ENCODE assay signal across 25 cellular contexts in genomic region chr17:83035722-83036121, GRCh38.
"Had no signal": no experiment of that assay in that cellular context is flagged by ENCODE, and none has a peak within 500 bp of the region (broad histone marks: within the 10 kb centered on the region; RNA-seq: fewer than 3 reads in every experiment).

No MANE protein-coding gene starts in this region.

- H3K4me1 Mint-ChIP-seq: activated CD4-positive, alpha-beta T cell treated with anti-CD3 and anti-CD28 coated beads for 36 hours; activated T-helper 17 cell treated with anti-CD3 and anti-CD28 coated beads, Interleukin-2, amount 50 U/mL, for 72 hours; nephron; stimulated activated memory B cell treated with anti-CD40 and anti-IgM and Interleukin-4, amounts not matched to agents 10 μg/mL and 1 μg/mL and 100 μg/mL, for 72 hours; stimulated activated naive CD8-positive, alpha-beta T cell treated with anti-CD3 and anti-CD28 coated beads, Interleukin-15, amount 100 ng/mL, for 72 hours had no signal

- H3K27me3 Mint-ChIP-seq: activated CD4-positive, alpha-beta T cell treated with anti-CD3 and anti-CD28 coated beads for 36 hours; activated naive CD8-positive, alpha-beta T cell; activated T-helper 17 cell treated with anti-CD3 and anti-CD28 coated beads, Interleukin-2, amount 50 U/mL, for 72 hours; stimulated activated memory B cell treated with anti-CD40 and anti-IgM and Interleukin-4, amounts not matched to agents 10 μg/mL and 1 μg/mL and 100 μg/mL, for 72 hours; stimulated activated naive CD8-positive, alpha-beta T cell treated with anti-CD3 and anti-CD28 coated beads, Interleukin-15, amount 100 ng/mL, for 72 hours had no signal

- H3K36me3 ChIP-seq: right lobe of liver had no signal

- H3K27ac Mint-ChIP-seq: activated CD4-positive, alpha-beta T cell treated with anti-CD3 and anti-CD28 coated beads for 36 hours; activated naive CD8-positive, alpha-beta T cell; activated T-helper 17 cell treated with anti-CD3 and anti-CD28 coated beads, Interleukin-2, amount 50 U/mL, for 72 hours; nephron; stimulated activated memory B cell treated with anti-CD40 and anti-IgM and Interleukin-4, amounts not matched to agents 10 μg/mL and 1 μg/mL and 100 μg/mL, for 72 hours; stimulated activated naive CD8-positive, alpha-beta T cell treated with anti-CD3 and anti-CD28 coated beads, Interleukin-15, amount 100 ng/mL, for 72 hours had no signal

- H3K9me3 ChIP-seq: right lobe of liver had no signal

- H3K4me3 Mint-ChIP-seq: activated CD4-positive, alpha-beta T cell treated with anti-CD3 and anti-CD28 coated beads for 36 hours; activated naive CD8-positive, alpha-beta T cell; activated T-cell treated with anti-CD3 and anti-CD28 coated beads, Interleukin-2, amount 50 U/mL, for 4 hours; activated T-helper 17 cell treated with anti-CD3 and anti-CD28 coated beads, Interleukin-2, amount 50 U/mL, for 72 hours; nephron; stimulated activated memory B cell treated with anti-CD40 and anti-IgM and Interleukin-4, amounts not matched to agents 10 μg/mL and 1 μg/mL and 100 μg/mL, for 72 hours; stimulated activated naive CD8-positive, alpha-beta T cell treated with anti-CD3 and anti-CD28 coated beads, Interleukin-15, amount 100 ng/mL, for 72 hours had no signal

- H3K4me3 ChIP-seq: esophagus squamous epithelium, right lobe of liver, skin epidermis, upper lobe of left lung had no signal

- H3K27ac ChIP-seq: epithelial cell of prostate, esophagus squamous epithelium, right lobe of liver, skin epidermis, upper lobe of left lung had no signal

- ATAC-seq: activated CD4-positive, alpha-beta T cell treated with anti-CD3 and anti-CD28 coated beads for 36 hours; activated T-cell treated with anti-CD3 and anti-CD28 coated beads, Interleukin-2, amount 50 U/mL, for 4 hours; activated T-helper 17 cell treated with anti-CD3 and anti-CD28 coated beads, Interleukin-2, amount 50 U/mL, for 72 hours; left ventricle myocardium superior; right lobe of liver; stimulated activated memory B cell treated with anti-CD40 and anti-IgM and Interleukin-4, amounts not matched to agents 10 μg/mL and 1 μg/mL and 100 μg/mL, for 72 hours; stimulated activated naive CD8-positive, alpha-beta T cell treated with anti-CD3 and anti-CD28 coated beads, Interleukin-15, amount 100 ng/mL, for 72 hours had no signal

- DNase-seq: activated CD4-positive, alpha-beta T cell treated with anti-CD3 and anti-CD28 coated beads for 36 hours; activated CD4-positive, CD25-positive, alpha-beta regulatory T cell; activated naive CD4-positive, alpha-beta T cell treated with Interleukin-2 at 50 U/mL for 16 hours; activated T-cell treated with anti-CD3 and anti-CD28 coated beads, Interleukin-2, amount 50 U/mL, for 4 hours; anterior cingulate cortex; dermis blood vessel endothelial cell; effector CD8-positive, alpha-beta T cell; esophagus squamous epithelium; foreskin melanocyte; left ventricle myocardium superior; right lobe of liver; stimulated activated CD4-positive, alpha-beta T cell treated with anti-CD3 and anti-CD28 coated beads, Interleukin-4, amount 100 ng/mL, for 24 hours; stimulated activated naive CD8-positive, alpha-beta T cell treated with anti-CD3 and anti-CD28 coated beads, Interleukin-15, amount 100 ng/mL, for 72 hours; substantia nigra; T-helper 1 cell had no signal

- H3K27me3 ChIP-seq: esophagus squamous epithelium, right lobe of liver, upper lobe of left lung had no signal

- FAIRE-seq: colon, endometrium, islet of Langerhans had no signal

- H3K4me1 ChIP-seq: esophagus squamous epithelium, right lobe of liver, upper lobe of left lung had no signal
